In the genomic region with DNA sequence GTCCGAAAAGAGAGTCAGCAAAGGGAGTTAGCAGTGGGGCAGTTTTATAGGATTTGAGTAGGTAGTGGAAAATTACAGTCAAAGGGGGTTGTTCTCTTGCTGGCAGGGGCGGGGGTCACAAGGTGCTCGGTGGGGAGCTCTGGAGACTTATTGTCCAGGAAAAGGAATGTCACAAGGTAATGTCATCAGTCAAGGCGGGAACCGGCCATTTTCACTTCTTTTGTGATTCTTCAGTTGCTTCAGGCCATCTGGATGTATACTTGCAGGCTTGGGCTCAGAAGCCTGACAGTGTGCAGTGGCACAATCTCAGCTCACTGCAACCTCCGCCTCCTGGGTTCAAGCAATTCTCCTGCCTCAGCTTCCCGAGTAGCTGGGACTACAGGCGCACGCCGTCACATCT, we compare ENCODE assay signal across 7 cellular contexts. TPM values are rescaled to one million over a fixed set of nuclear protein-coding genes. Genes with fewer than 3 reads are reported as not detected.
DNase-seq lines count a peak whose midpoint lies in the region; ATAC-seq and TF ChIP-seq lines count a peak whose summit lies in the region.
"Not testable (repeated sequence)": the region's sequence is repeated elsewhere in the genome, so short reads cannot be mapped to it uniquely, and the experiment has no call there.

No MANE protein-coding gene starts in this region.

- in situ Hi-C loops in IMR-90 (cut with MboI; ENCODE audit: low sequenced_read_pairs); brain microvascular endothelial cell (cut with HindIII; ENCODE audit: low pct_ligation_motif_present, low sequenced_read_pairs): not testable (repeated sequence)

- H3K27ac Mint-ChIP-seq in Calu3 (ENCODE audit: unreplicated experiment), result peak overlapping the region; percentile 96

- H3K4me1 Mint-ChIP-seq in Calu3 (ENCODE audit: low read depth, unreplicated experiment), result peaks cover 69% of the 10 kb centered on the region

- H3K36me3 ChIP-seq in IMR-90 (ENCODE audit: control insufficient read depth, insufficient read depth, low read length); SK-N-SH (replicated peaks in 1 of 2; ENCODE audit: control insufficient read depth in 1 of 2, insufficient read depth in 2 of 2, low read length in 1 of 2); brain microvascular endothelial cell (replicated peaks); esophagus muscularis mucosa; right atrium auricular region; osteoblast (ENCODE audit: insufficient read depth, low read length): not testable (repeated sequence)

- not testable (repeated sequence) for TF ChIP-seq EP300 in SK-N-SH (IDR thresholded peaks at IDR 0.05; ENCODE audit: borderline replicate concordance in 1 of 2, low read depth in 1 of 2, low read length in 1 of 2); esophagus muscularis mucosa (IDR thresholded peaks at IDR 0.05)

- not testable (repeated sequence) for H3K79me1 ChIP-seq in IMR-90 (ENCODE audit: low read depth in 1 of 2, low read length in 2 of 2)

- H2AK5ac ChIP-seq in IMR-90 (ENCODE audit: low read depth, low read length), result peak overlapping the region; percentile 52

- H3K9ac ChIP-seq in IMR-90 (ENCODE audit: low read depth, low read length), result not testable (repeated sequence)
- H3K9ac ChIP-seq in SK-N-SH, result peak overlapping the region; percentile 69

- H3K4me3 Mint-ChIP-seq in Calu3 (ENCODE audit: low read depth, unreplicated experiment), result peak overlapping the region; percentile 42

- H2BK120ac ChIP-seq in IMR-90 (ENCODE audit: low read depth, low read length), result peak overlapping the region; percentile 93

- H4K5ac ChIP-seq in IMR-90 (ENCODE audit: low read depth, low read length), result peak overlapping the region; percentile 58; the same call in 1 of the 2 replicates

- H4K91ac ChIP-seq in IMR-90 (ENCODE audit: insufficient read depth, low read depth, low read length), result peak overlapping the region; percentile 92

- TF ChIP-seq POLR2A in IMR-90 (IDR thresholded peaks at IDR 0.05; ENCODE audit: low read depth, low read length); esophagus muscularis mucosa (IDR thresholded peaks at IDR 0.05; ENCODE audit: low read depth): not testable (repeated sequence)

- H4K8ac ChIP-seq in IMR-90 (ENCODE audit: low read depth in 2 of 2, low read length in 2 of 2), result peak overlapping the region; percentile 81 to 87

- not testable (repeated sequence) for H3K56ac ChIP-seq in IMR-90 (ENCODE audit: extremely low read depth, insufficient read depth, low read length)

- H3K4ac ChIP-seq in IMR-90 (ENCODE audit: low read depth, low read length), result peak overlapping the region; percentile 89

- CTCF ChIA-PET in Calu3 (lab: Charles Lee), result interaction anchor here (0.7 kb wide), 1 partner anchor 26 kb away, joined by 5 read pairs; no protein-coding TSS in a partner anchor
- CTCF ChIA-PET in IMR-90 (lab: Yijun Ruan, JAX), result interaction anchor here (2.0 kb wide), 1 partner anchor 15 kb away, joined by 11 read pairs; no protein-coding TSS in a partner anchor
- CTCF ChIA-PET in SK-N-SH (lab: Yijun Ruan, JAX), result not testable (repeated sequence)

- ATAC-seq in IMR-90 (ENCODE audit: low read depth), result not testable (repeated sequence)

- not testable (repeated sequence) for H3K79me2 ChIP-seq in SK-N-SH (ENCODE audit: insufficient read depth); osteoblast (ENCODE audit: insufficient read depth, low read length)

- not testable (repeated sequence) for H3K9me3 Mint-ChIP-seq in Calu3 (ENCODE audit: low read depth, unreplicated experiment)

- 0 out of 3 replicates have a peak overlapping the region, but pooled peaks have one; percentile 89 for H2BK15ac ChIP-seq in IMR-90 (ENCODE audit: low read depth, low read length)

- H3K9me2 ChIP-seq in SK-N-SH, result not testable (repeated sequence)

- H3K23ac ChIP-seq in IMR-90 (ENCODE audit: low read depth, low read length), result 0 out of 2 replicates have a peak overlapping the region, but pooled peaks have one; percentile 78

- H3K36me3 Mint-ChIP-seq in Calu3 (ENCODE audit: insufficient read depth, unreplicated experiment), result peaks cover 42% of the 10 kb centered on the region

- H2BK5ac ChIP-seq in IMR-90 (ENCODE audit: low read depth, low read length, poor library complexity, severe bottlenecking), result peak overlapping the region; percentile 95

- peak overlapping the region; percentile 42 for H3K27ac ChIP-seq in IMR-90 (ENCODE audit: insufficient read depth, low read length)
- peak overlapping the region in 1 of 2 experiments; percentile 100; a peak in 2 of 4 replicates for H3K27ac ChIP-seq in SK-N-SH (ENCODE audit: low read depth in 2 of 2, low read length in 1 of 2)
- peak overlapping the region; percentile 99 for H3K27ac ChIP-seq in brain microvascular endothelial cell
- peak overlapping the region in 3 of 4 donors; percentile 39 to 63 (median 61) for H3K27ac ChIP-seq in esophagus muscularis mucosa (replicated peaks in 1 of 4)
- H3K27ac ChIP-seq in right atrium auricular region, result peak overlapping the region; percentile 61 to 83
- H3K27ac ChIP-seq in osteoblast (ENCODE audit: low read depth, low read length), result peak overlapping the region; percentile 97

- not testable (repeated sequence) for H4K20me1 ChIP-seq in IMR-90 (ENCODE audit: insufficient read depth, low read length); SK-N-SH (ENCODE audit: insufficient read depth); osteoblast (ENCODE audit: insufficient read depth, low read length)

- H2AFZ ChIP-seq in IMR-90 (replicated peaks; ENCODE audit: low read length, poor library complexity); SK-N-SH (ENCODE audit: low read depth); osteoblast (ENCODE audit: low read length): not testable (repeated sequence)

- not testable (repeated sequence) for H3K4me2 ChIP-seq in IMR-90 (ENCODE audit: low read depth, low read length); SK-N-SH
- H3K4me2 ChIP-seq in osteoblast (ENCODE audit: insufficient read depth, low read length), result peak overlapping the region; percentile 52

- peak overlapping the region; percentile 95; the same call in 1 of the 2 replicates for H2BK20ac ChIP-seq in IMR-90 (ENCODE audit: low read depth, low read length)

- dilution Hi-C loops in IMR-90 (cut with HindIII; ENCODE audit: low sequenced_read_pairs, unreplicated experiment), result not testable (repeated sequence)

- peaks cover 50% of the 10 kb centered on the region for H3F3A ChIP-seq in SK-N-SH (replicated peaks; ENCODE audit: insufficient read depth)

- not testable (repeated sequence) for H3K9me3 ChIP-seq in IMR-90 (ENCODE audit: control insufficient read depth, insufficient read depth, low read length); SK-N-SH; esophagus muscularis mucosa; right atrium auricular region; osteoblast (ENCODE audit: low read depth, low read length)

- not testable (repeated sequence) for H3K27me3 Mint-ChIP-seq in Calu3 (ENCODE audit: unreplicated experiment)

- H3K14ac ChIP-seq in IMR-90 (replicated peaks; ENCODE audit: low read depth, low read length), result peak overlapping the region; percentile 85

- BruUV-seq in Calu3 (replicated peaks; lab: Mats Ljungman, UMichigan); IMR-90 (replicated peaks; lab: Mats Ljungman, UMichigan): not testable (repeated sequence)

- POLR2A ChIA-PET in IMR-90 (lab: Charles Lee; ENCODE audit: unreplicated experiment); SK-N-SH (lab: Yijun Ruan, JAX): not testable (repeated sequence)

- TF ChIP-seq CTCF in Calu3 (IDR thresholded peaks at IDR 0.05; ENCODE audit: unreplicated experiment); IMR-90 (conservative IDR thresholded peaks at IDR 0.05; ENCODE audit: low read depth, low read length); SK-N-SH (IDR thresholded peaks at IDR 0.05); brain microvascular endothelial cell (IDR thresholded peaks at IDR 0.05; ENCODE audit: low read depth, low read length, missing control alignments); esophagus muscularis mucosa (IDR thresholded peaks at IDR 0.05); right atrium auricular region (IDR thresholded peaks at IDR 0.05); osteoblast (IDR thresholded peaks at IDR 0.05; ENCODE audit: extremely low read depth, low read depth, low read length): not testable (repeated sequence)

- H3K4me1 ChIP-seq in IMR-90 (ENCODE audit: control insufficient read depth, insufficient read depth, low read length) (peaks cover 20% of the 10 kb centered on the region), SK-N-SH (ENCODE audit: control insufficient read depth in 1 of 2, insufficient read depth in 2 of 2, low read depth in 1 of 2, low read length in 1 of 2) (peaks cover 5 to 29% of the 10 kb centered on the region in 2 experiments; a peak in 3 of 4 replicates), esophagus muscularis mucosa (peaks cover 19 to 51% (median 31%) of the 10 kb centered on the region in 4 donors), right atrium auricular region (peaks cover 0 to 29% of the 10 kb centered on the region in 2 donors), osteoblast (ENCODE audit: insufficient read depth, low read length) (peaks cover 38% of the 10 kb centered on the region)

- not testable (repeated sequence) for H3K4me3 ChIP-seq in IMR-90 (ENCODE audit: insufficient read depth, low read depth, low read length); SK-N-SH (ENCODE audit: low read depth in 2 of 2, low read length in 1 of 2); brain microvascular endothelial cell (ENCODE audit: low read depth, low read length); esophagus muscularis mucosa; right atrium auricular region; osteoblast (ENCODE audit: insufficient read depth, low read length)

- not testable (repeated sequence) for H3K18ac ChIP-seq in IMR-90 (ENCODE audit: low read depth, low read length)

- intact Hi-C loops in Calu3 (cut with micrococcal nuclease; ENCODE audit: unreplicated experiment), result loop anchor here (5.0 kb wide), 2 partner anchors 48 to 228 kb away; no protein-coding TSS in a partner anchor
- intact Hi-C loops in IMR-90 (cut with micrococcal nuclease); esophagus muscularis mucosa (cut with DNase I): not testable (repeated sequence)

- not testable (repeated sequence) for TF ChIP-seq RAD21 in IMR-90 (IDR thresholded peaks at IDR 0.05; ENCODE audit: low read length); SK-N-SH (IDR thresholded peaks at IDR 0.05; ENCODE audit: low read length)

- DNase-seq in Calu3; IMR-90; SK-N-SH; brain microvascular endothelial cell; esophagus muscularis mucosa (ENCODE audit: extremely low spot score); right atrium auricular region (ENCODE audit: low spot score); osteoblast (ENCODE audit: insufficient read length, low spot score, missing footprints): not testable (repeated sequence)

- not testable (repeated sequence) for H3K9me1 ChIP-seq in IMR-90 (ENCODE audit: insufficient read depth, low read length)

- H3K27me3 ChIP-seq in IMR-90 (ENCODE audit: control insufficient read depth, insufficient read depth, low read length); SK-N-SH (ENCODE audit: insufficient read depth); brain microvascular endothelial cell (replicated peaks); esophagus muscularis mucosa; right atrium auricular region; osteoblast (ENCODE audit: insufficient read depth, low read length): not testable (repeated sequence)

- 100% methylated on average over 1 of the region's 10 CpGs; no CpG with 5 or more reads in 1 of the 2 experiments for WGBS in IMR-90 (ENCODE audit: extremely low coverage in 2 of 2, insufficient read length in 1 of 2), 2 experiments
- 92% methylated on average over 9 of the region's 10 CpGs for WGBS in SK-N-SH (ENCODE audit: low lambda C conversion rate)
- WGBS in esophagus muscularis mucosa, result 95% methylated on average over 10 of the region's 10 CpGs

- not testable (repeated sequence) for H2AK9ac ChIP-seq in IMR-90 (replicated peaks; ENCODE audit: low read depth, low read length, poor library complexity)

RNA-seq across cellular contexts. Expression of a gene that starts 29.6 kb away (rescaled TPM):
- total RNA-seq in Calu3 (2022), result 122 and 147 TPM in 2 replicates
- total RNA-seq in IMR-90 (2012; rRNA removed), result 9.4 and 12.4 TPM in 2 replicates
- 4.7 and 5.6 TPM in 2 replicates for polyA plus RNA-seq in IMR-90 (2012; rRNA removed)
- polyA plus RNA-seq in IMR-90 (2012; cell fraction: cytosol; rRNA removed), result 2.2 and 3.6 TPM in 2 replicates
- polyA plus RNA-seq in IMR-90 (2012; cell fraction: nucleus; rRNA removed; ENCODE audit: low replicate concordance), result 0.47 and 2.2 TPM in 2 replicates
- 31.3 and 41.3 TPM in 2 replicates for polyA plus RNA-seq in SK-N-SH (2012; rRNA removed)
- polyA plus RNA-seq in SK-N-SH (2012; cell fraction: cytosol; rRNA removed), result 35.5 and 38.7 TPM in 2 replicates
- 5.9 and 13.8 TPM in 2 replicates for polyA plus RNA-seq in SK-N-SH (2012; cell fraction: nucleus; rRNA removed)
- total RNA-seq in esophagus muscularis mucosa, result 1 to 10 TPM in 2 of 4 donors, under 1 TPM in 2; 0.26 to 1.3 (median 0.85) TPM
- total RNA-seq in right atrium auricular region, result 10 to 100 TPM in 1 of 2 donors, 1 to 10 TPM in 1; 3.1 to 10.6 TPM
- 1.8 and 5.3 TPM in 2 replicates for total RNA-seq in osteoblast
